7 cellular contexts compared by ENCODE assay signal in genomic region chr9:124870723-124871122, GRCh38. TPM values are rescaled to one million over a fixed set of nuclear protein-coding genes. Genes with fewer than 3 reads are reported as not detected.
DNase-seq lines count a peak whose midpoint lies in the region; ATAC-seq and TF ChIP-seq lines count a peak whose summit lies in the region.

No MANE protein-coding gene starts in this region.

- peak overlapping the region; percentile 96 for H3K4me3 ChIP-seq in HFF-Myc (replicated peaks; ENCODE audit: low read depth, low read length)

- intact Hi-C loops in activated B cell treated with CpG ODN at 0.5 μM for 24 hours (cut with micrococcal nuclease): loop anchor here (1.0 kb wide), 4 partner anchors 8 to 99 kb away; partner anchors contain the start of genes ARPC5L, GOLGA1, NR6A1 and WDR38

- CTCF ChIA-PET in activated B cell treated with CpG ODN at 0.5 μM for 24 hours (lab: Charles Lee): interaction anchor here (0.6 to 2.2 kb wide), 3 partner anchors 9 to 334 kb away, joined by 3 to 6 read pairs (median 6); partner anchors contain the start of genes ARPC5L, NR6A1 and RPL35

- POLR2A ChIA-PET in activated B cell treated with CpG ODN at 0.5 μM for 24 hours (lab: Charles Lee): interaction anchor here (0.8 to 7.3 kb wide), 12 partner anchors 8 to 371 kb away, joined by 3 to 164 read pairs (median 5); partner anchors contain the start of genes ARPC5L, HSPA5, NR6A1 and RPL35

- peaks cover 52% of the 10 kb centered on the region for H3K36me3 Mint-ChIP-seq in activated B cell treated with CpG ODN at 0.5 μM for 24 hours (ENCODE audit: low read depth)
- no peaks in the 10 kb centered on the region for H3K36me3 Mint-ChIP-seq in glutamatergic neuron (ENCODE audit: unreplicated experiment)
- H3K36me3 Mint-ChIP-seq in stimulated activated effector memory CD8-positive, alpha-beta T cell treated with anti-CD3 and anti-CD28 coated beads, Interleukin-12 subunit alpha, Interleukin-12 subunit beta, amount 100 ng/mL, for 72 hours: peaks cover 79% of the 10 kb centered on the region

- ATAC-seq in activated B cell treated with CpG ODN at 0.5 μM for 24 hours (ENCODE audit: low read depth): no peak
- ATAC-seq in stimulated activated effector memory CD8-positive, alpha-beta T cell treated with anti-CD3 and anti-CD28 coated beads, Interleukin-12 subunit alpha, Interleukin-12 subunit beta, amount 100 ng/mL, for 72 hours: peak; percentile 11
- no peak for ATAC-seq in GM21390 (IDR thresholded peaks at IDR 0.05; ENCODE audit: unreplicated experiment)
- ATAC-seq in GM18861 (IDR thresholded peaks at IDR 0.05; ENCODE audit: unreplicated experiment): no peak

- no peaks in the 10 kb centered on the region for H3K9me3 Mint-ChIP-seq in activated B cell treated with CpG ODN at 0.5 μM for 24 hours
- peaks cover 3% of the 10 kb centered on the region for H3K9me3 Mint-ChIP-seq in glutamatergic neuron (ENCODE audit: unreplicated experiment)
- no peaks in the 10 kb centered on the region for H3K9me3 Mint-ChIP-seq in stimulated activated effector memory CD8-positive, alpha-beta T cell treated with anti-CD3 and anti-CD28 coated beads, Interleukin-12 subunit alpha, Interleukin-12 subunit beta, amount 100 ng/mL, for 72 hours

- H3K27ac Mint-ChIP-seq in activated B cell treated with CpG ODN at 0.5 μM for 24 hours (peak overlapping the region; percentile 97), glutamatergic neuron (ENCODE audit: unreplicated experiment) (no peak overlapping the region)
- H3K27ac Mint-ChIP-seq in stimulated activated effector memory CD8-positive, alpha-beta T cell treated with anti-CD3 and anti-CD28 coated beads, Interleukin-12 subunit alpha, Interleukin-12 subunit beta, amount 100 ng/mL, for 72 hours: peak overlapping the region; percentile 98

- TF ChIP-seq CTCF in HFF-Myc (IDR thresholded peaks at IDR 0.05; ENCODE audit: low read depth, low read length, missing control alignments) (no peak), activated B cell treated with CpG ODN at 0.5 μM for 24 hours (IDR thresholded peaks at IDR 0.05) (no peak), glutamatergic neuron (IDR thresholded peaks at IDR 0.05; ENCODE audit: partially characterized antibody, unreplicated experiment) (no peak)

- H3K27me3 Mint-ChIP-seq in activated B cell treated with CpG ODN at 0.5 μM for 24 hours (no peaks in the 10 kb centered on the region), glutamatergic neuron (ENCODE audit: unreplicated experiment) (peaks cover 10% of the 10 kb centered on the region)

- H3K4me3 Mint-ChIP-seq in activated B cell treated with CpG ODN at 0.5 μM for 24 hours (peak overlapping the region; percentile 91), glutamatergic neuron (ENCODE audit: unreplicated experiment) (peak overlapping the region; percentile 89)
- H3K4me3 Mint-ChIP-seq in stimulated activated effector memory CD8-positive, alpha-beta T cell treated with anti-CD3 and anti-CD28 coated beads, Interleukin-12 subunit alpha, Interleukin-12 subunit beta, amount 100 ng/mL, for 72 hours: peak overlapping the region; percentile 91

- peaks cover 65% of the 10 kb centered on the region for H3K4me1 Mint-ChIP-seq in activated B cell treated with CpG ODN at 0.5 μM for 24 hours
- H3K4me1 Mint-ChIP-seq in glutamatergic neuron (ENCODE audit: low read depth, unreplicated experiment): peaks cover 14% of the 10 kb centered on the region
- H3K4me1 Mint-ChIP-seq in stimulated activated effector memory CD8-positive, alpha-beta T cell treated with anti-CD3 and anti-CD28 coated beads, Interleukin-12 subunit alpha, Interleukin-12 subunit beta, amount 100 ng/mL, for 72 hours: peaks cover 68% of the 10 kb centered on the region

- DNase-seq in HFF-Myc (ENCODE audit: extremely low read depth, low read depth) (no peak), activated B cell treated with CpG ODN at 0.5 μM for 24 hours (no peak), glutamatergic neuron (no peak), NCI-H1048 (lab: John Stamatoyannopoulos, UW) (no peak)
- DNase-seq in stimulated activated effector memory CD8-positive, alpha-beta T cell treated with anti-CD3 and anti-CD28 coated beads, Interleukin-12 subunit alpha, Interleukin-12 subunit beta, amount 100 ng/mL, for 72 hours (ENCODE audit: low spot score in 2 of 2): no peak

RNA-seq across cellular contexts. Expression of gene ARPC5L, which starts 8.8 kb away (rescaled TPM):
- 91.5 and 93.1 TPM in 2 replicates for total RNA-seq in activated B cell treated with CpG ODN at 0.5 μM for 24 hours
- total RNA-seq in glutamatergic neuron (ENCODE audit: unreplicated experiment): 25.2 TPM

RNA-seq across cellular contexts. Expression of gene RPL35, which starts 9.0 kb away (rescaled TPM):
- total RNA-seq in activated B cell treated with CpG ODN at 0.5 μM for 24 hours (2,037 and 2,426 TPM in 2 replicates), glutamatergic neuron (ENCODE audit: unreplicated experiment) (559 TPM)

RNA-seq across cellular contexts. Expression of gene WDR38, which starts 17.5 kb away (rescaled TPM):
- total RNA-seq in activated B cell treated with CpG ODN at 0.5 μM for 24 hours: not detected in 2 replicates
- not detected for total RNA-seq in glutamatergic neuron (ENCODE audit: unreplicated experiment)
